Comparison of ENCODE assay signal across 17 cellular contexts in genomic region chr2:241584446-241584845, GRCh38. TPM values are rescaled to one million over a fixed set of nuclear protein-coding genes. Genes with fewer than 3 reads are reported as not detected.
A peak's percentile ranks its signal among the peaks of the same experiment; 100 is the strongest.
DNase-seq lines count a peak whose midpoint lies in the region; ATAC-seq and TF ChIP-seq lines count a peak whose summit lies in the region.
"Had no signal": no experiment of that assay in that cellular context is flagged by ENCODE, and none has a peak within 500 bp of the region (broad histone marks: within the 10 kb centered on the region; RNA-seq: fewer than 3 reads in every experiment).

No MANE protein-coding gene starts in this region.

- ATAC-seq in HG03139 (IDR thresholded peaks at IDR 0.05; ENCODE audit: unreplicated experiment) (no peak), HG03342 (IDR thresholded peaks at IDR 0.05; ENCODE audit: unreplicated experiment) (no peak)
- ATAC-seq: activated CD4-positive, CD25-positive, alpha-beta regulatory T cell treated with anti-CD3 and anti-CD28 coated beads, Interleukin-2, amount 50 U/mL, for 24 hours; T-helper 17 cell had no signal

- in situ Hi-C loops in astrocyte of the spinal cord (cut with HindIII; ENCODE audit: low sequenced_read_pairs) = no loop called here

- DNase-seq in A172 (ENCODE audit: low spot score) (peak; percentile 42), HFF-Myc (ENCODE audit: extremely low read depth, low read depth) (peak; percentile 85), astrocyte of the spinal cord (ENCODE audit: low read depth, low spot score) (peak; percentile 61), iPS DF 19.7 (ENCODE audit: low read depth, low spot score) (peak; percentile 52), GM19240 (ENCODE audit: insufficient read length, low spot score) (no peak)
- no peak for DNase-seq in NK-92 treated with Interleukin-12 subunit alpha and Interleukin-12 subunit beta, amount 100 ng/mL, for 24 hours (lab: John Stamatoyannopoulos, UW)
- DNase-seq: activated naive CD8-positive, alpha-beta T cell treated with anti-CD3 and anti-CD28 coated beads for 36 hours; Kasumi-1; mesenchymal stem cell; NCI-H1694 treated with DMSO at 0.1 percent for 48 hours; NCI-H524; stimulated activated naive CD4-positive, alpha-beta T cell; T-helper 17 cell had no signal

- TF ChIP-seq CTCF in HFF-Myc (IDR thresholded peaks at IDR 0.05; ENCODE audit: low read depth, low read length, missing control alignments) (no peak), astrocyte of the spinal cord (IDR thresholded peaks at IDR 0.05; ENCODE audit: low read depth, low read length) (no peak)

- H3K4me3 ChIP-seq in HFF-Myc (replicated peaks; ENCODE audit: low read depth, low read length) (no peak overlapping the region), astrocyte of the spinal cord (ENCODE audit: low read depth, low read length) (no peak overlapping the region)
- H3K4me3 ChIP-seq: neural progenitor cell had no signal

RNA-seq across cellular contexts. Expression of gene BOK, which starts 25.9 kb away (rescaled TPM):
- total RNA-seq in A172 (2014; rRNA removed; shearing (Covaris generic)) = 0.07 and 0.60 TPM in 2 replicates
- total RNA-seq: T-helper 17 cell had no signal

RNA-seq across cellular contexts. Expression of gene THAP4, which starts 52.5 kb away (rescaled TPM):
- 80.6 and 85.7 TPM in 2 replicates for total RNA-seq in A172 (2014; rRNA removed; shearing (Covaris generic))

RNA-seq across cellular contexts. Expression of gene ATG4B, which starts 53.0 kb away (rescaled TPM):
- total RNA-seq in A172 (2014; rRNA removed; shearing (Covaris generic)) = 111 and 132 TPM in 2 replicates

Comparison
In these comparisons a context has a peak if more than half of its experiments do, and no peak if none do; other contexts are left out.
1. DNase-seq: peak in A172 (single experiment), HFF-Myc (single experiment), astrocyte of the spinal cord (single experiment) and iPS DF 19.7 (single experiment); none in GM19240 (single experiment) and NK-92 treated with Interleukin-12 subunit alpha and Interleukin-12 subunit beta, amount 100 ng/mL, for 24 hours (single experiment).